Comparison of ENCODE assay signal across 10 cellular contexts in genomic region chr1:68322837-68323687, GRCh38.
A peak's percentile ranks its signal among the peaks of the same experiment; 100 is the strongest.
DNase-seq lines count a peak whose midpoint lies in the region; FAIRE-seq and TF ChIP-seq lines count a peak whose summit lies in the region.
"Had no signal": no experiment of that assay in that cellular context is flagged by ENCODE, and none has a peak within 500 bp of the region (broad histone marks: within the 10 kb centered on the region; RNA-seq: fewer than 3 reads in every experiment).

No MANE protein-coding gene starts in this region.

- no peak overlapping the region for H3K4me3 Mint-ChIP-seq in neural crest cell
- H3K4me3 Mint-ChIP-seq: activated B cell treated with CpG ODN at 0.5 μM for 24 hours had no signal

- no peaks in the 10 kb centered on the region for H3K36me3 Mint-ChIP-seq in neural crest cell (ENCODE audit: low read depth)

- no peak overlapping the region for H3K27ac ChIP-seq in substantia nigra (ENCODE audit: low read depth, low read length, poor library complexity, severe bottlenecking)
- H3K27ac ChIP-seq: 22Rv1 had no signal

- peaks cover 8% of the 10 kb centered on the region for H3K9me3 Mint-ChIP-seq in neural crest cell
- H3K9me3 Mint-ChIP-seq: activated B cell treated with CpG ODN at 0.5 μM for 24 hours had no signal

- TF ChIP-seq CTCF in cardiac fibroblast (IDR thresholded peaks at IDR 0.05; ENCODE audit: low read depth, low read length) = no peak
- TF ChIP-seq CTCF in neural crest cell (conservative IDR thresholded peaks at IDR 0.05) = no peak

- no peak for FAIRE-seq in GM19239 (lab: Jason Lieb, UNC)

- H3K27ac Mint-ChIP-seq in neural crest cell (ENCODE audit: unreplicated experiment) = peak overlapping the region; percentile 1
- H3K27ac Mint-ChIP-seq: activated B cell treated with CpG ODN at 0.5 μM for 24 hours had no signal

- no peaks in the 10 kb centered on the region for H3K27me3 Mint-ChIP-seq in neural crest cell (ENCODE audit: low read depth)

- H3K4me1 Mint-ChIP-seq in neural crest cell = peaks cover 16% of the 10 kb centered on the region
- H3K4me1 Mint-ChIP-seq: activated B cell treated with CpG ODN at 0.5 μM for 24 hours had no signal

- no peak overlapping the region for H3K4me3 ChIP-seq in cardiac fibroblast (replicated peaks in 1 of 2; ENCODE audit: low read depth in 2 of 2, low read length in 2 of 2)

- peak; percentile 21 for DNase-seq in NK-92 treated with Interleukin-12 subunit alpha and Interleukin-12 subunit beta, amount 100 ng/mL, for 24 hours (lab: John Stamatoyannopoulos, UW)
- DNase-seq in NK-92 (lab: John Stamatoyannopoulos, UW; ENCODE audit: unreplicated experiment) (no peak), cardiac fibroblast (ENCODE audit: low read depth in 2 of 2) (peak; percentile 55 to 57), neural crest cell (ENCODE audit: low read depth, low spot score) (no peak), RKO (ENCODE audit: low spot score) (no peak), germinal center (ENCODE audit: low spot score) (no peak), GM19239 (ENCODE audit: insufficient read length, low spot score) (no peak), substantia nigra (lab: John Stamatoyannopoulos, UW) (no peak)
- DNase-seq: activated B cell treated with CpG ODN at 0.5 μM for 24 hours had no signal

Comparison
In these comparisons a context has a peak if more than half of its experiments do, and no peak if none do; other contexts are left out.
1. DNase-seq: peak in NK-92 treated with Interleukin-12 subunit alpha and Interleukin-12 subunit beta, amount 100 ng/mL, for 24 hours (single experiment) and cardiac fibroblast (2 of 2); none in NK-92 (single experiment), neural crest cell (single experiment), RKO (single experiment), germinal center (single experiment), GM19239 (single experiment) and substantia nigra (0 of 49).